Comparison of ENCODE assay signal across 1 cellular context in genomic region chr1:110619412-110620249, GRCh38.
TF ChIP-seq lines count a peak whose summit lies in the region.

No MANE protein-coding gene starts in this region.

TF ChIP-seq in Ishikawa, 13 proteins besides CTCF, POLR2A, EP300 and RAD21 (continued from another document):
- TF ChIP-seq ZBTB7A (IDR thresholded peaks at IDR 0.05; ENCODE audit: low read depth) (no peak), TCF12 (IDR thresholded peaks at IDR 0.05; ENCODE audit: low read depth) (no peak), CREB1 (IDR thresholded peaks at IDR 0.05; ENCODE audit: low read depth) (no peak)
- TF ChIP-seq, protein P1, sequence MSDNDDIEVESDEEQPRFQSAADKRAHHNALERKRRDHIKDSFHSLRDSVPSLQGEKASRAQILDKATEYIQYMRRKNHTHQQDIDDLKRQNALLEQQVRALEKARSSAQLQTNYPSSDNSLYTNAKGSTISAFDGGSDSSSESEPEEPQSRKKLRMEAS (IDR thresholded peaks at IDR 0.05), result peak; percentile 24; the same call in 1 of the 2 replicates
